In the genomic region with DNA sequence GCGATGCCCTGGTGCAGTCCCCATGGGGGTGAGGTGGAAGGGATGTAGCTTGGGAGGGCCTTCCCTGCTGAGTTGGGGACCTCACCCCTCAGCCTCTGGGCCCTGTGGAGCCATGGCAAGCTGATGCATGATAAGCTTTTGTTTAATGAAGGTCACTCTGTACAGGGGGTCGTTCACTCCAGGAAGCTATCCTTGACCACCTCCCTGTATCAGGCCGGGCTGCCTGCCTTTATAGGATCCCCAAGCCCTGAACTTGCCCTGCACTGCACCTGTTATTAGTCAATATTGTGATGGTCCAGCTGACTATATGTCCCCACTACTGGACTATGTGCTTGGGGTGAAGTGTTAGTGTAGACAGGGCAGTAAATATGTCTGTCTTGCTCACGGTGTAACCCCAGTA, we compare ENCODE assay signal across 17 cellular contexts. TPM values are rescaled to one million over a fixed set of nuclear protein-coding genes. Genes with fewer than 3 reads are reported as not detected.
"Had no signal": no experiment of that assay in that cellular context is flagged by ENCODE, and none has a peak within 500 bp of the region (broad histone marks: within the 10 kb centered on the region; RNA-seq: fewer than 3 reads in every experiment).

No MANE protein-coding gene starts in this region.

- H3K27me3 ChIP-seq: ovary, right atrium auricular region had no signal

- H3K27ac Mint-ChIP-seq: effector memory CD8-positive, alpha-beta T cell had no signal

- ATAC-seq: effector memory CD8-positive, alpha-beta T cell; left cardiac atrium; left ventricle myocardium superior; mucosa of descending colon; naive thymus-derived CD8-positive, alpha-beta T cell had no signal

- H3K36me3 Mint-ChIP-seq: naive thymus-derived CD8-positive, alpha-beta T cell had no signal

- H3K36me3 ChIP-seq: esophagus squamous epithelium, ovary, right atrium auricular region, uterus had no signal

- H3K4me1 ChIP-seq: right atrium auricular region, uterus had no signal

- H3K9me3 Mint-ChIP-seq: effector memory CD8-positive, alpha-beta T cell had no signal

- DNase-seq: effector memory CD8-positive, alpha-beta T cell; esophagus squamous epithelium; foreskin fibroblast; kidney; left cardiac atrium; left ventricle myocardium superior; mucosa of descending colon; ovary; small intestine; stimulated activated CD4-positive, alpha-beta T cell treated with anti-CD3 and anti-CD28 coated beads, Interleukin-12 subunit alpha, Interleukin-12 subunit beta, amount 100 ng/mL, for 4 hours; stimulated activated naive CD4-positive, alpha-beta T cell; trophoblast cell; uterus had no signal

- H3K27ac ChIP-seq: esophagus squamous epithelium, ovary, right atrium auricular region, uterus had no signal

- H3K4me3 ChIP-seq: esophagus squamous epithelium, mucosa of descending colon, ovary, right atrium auricular region, uterus had no signal

- H3K4me3 Mint-ChIP-seq: effector memory CD8-positive, alpha-beta T cell; naive thymus-derived CD8-positive, alpha-beta T cell had no signal

RNA-seq across cellular contexts. Expression of a gene that starts 49.7 kb away (rescaled TPM):
- total RNA-seq: left ventricle myocardium superior; lung microvascular endothelial cell; naive thymus-derived CD8-positive, alpha-beta T cell had no signal
- polyA plus RNA-seq: naive thymus-derived CD8-positive, alpha-beta T cell; neural cell had no signal
